Comparison of ENCODE assay signal across 8 cellular contexts in the genomic region with DNA sequence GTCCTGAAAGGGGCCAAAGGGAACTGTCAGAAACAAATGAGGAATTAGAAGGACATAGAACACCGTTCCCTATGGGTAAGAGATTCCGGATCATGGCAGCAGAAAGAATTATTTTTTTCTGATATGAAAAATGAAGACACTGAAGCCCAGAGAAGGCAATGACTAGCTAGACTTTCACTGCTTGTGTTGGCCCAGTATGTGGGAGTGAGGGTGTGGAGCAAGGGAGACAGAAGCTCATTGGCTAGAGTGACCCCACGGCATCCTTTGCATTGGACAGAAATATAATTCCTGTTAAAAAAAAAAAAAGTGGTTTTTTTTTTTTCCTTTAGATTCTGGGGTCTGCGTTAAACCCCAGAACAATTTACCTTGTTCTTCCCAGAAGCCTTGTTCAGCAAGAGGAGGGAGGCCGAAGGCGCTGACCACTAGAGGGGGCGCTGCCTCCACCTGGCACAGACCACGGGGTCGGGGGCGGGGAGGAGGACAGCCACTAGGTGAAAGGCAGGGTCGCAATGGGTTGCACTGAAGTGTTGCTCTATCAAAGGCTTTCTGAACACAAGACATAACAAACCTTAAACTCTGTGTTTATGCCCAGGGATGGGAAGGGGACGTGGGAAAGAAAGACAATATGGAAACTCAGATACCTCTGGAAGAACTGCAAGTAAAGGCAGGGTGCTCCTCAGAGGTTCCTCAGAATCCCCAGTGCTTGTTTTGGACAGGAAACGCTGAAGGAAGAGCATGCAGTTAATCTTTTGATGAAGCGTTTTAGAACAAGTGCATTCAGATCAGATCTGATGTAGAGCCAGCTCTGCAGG.
DNase-seq lines count a peak whose midpoint lies in the region; ATAC-seq and TF ChIP-seq lines count a peak whose summit lies in the region.

No MANE protein-coding gene starts in this region.

- TF ChIP-seq CTCF in adrenal gland (IDR thresholded peaks at IDR 0.05) (peak; percentile 28 to 56 (median 45)), tibial artery (IDR thresholded peaks at IDR 0.05) (peak; percentile 40 to 57)

- H3K4me1 ChIP-seq in adrenal gland (replicated peaks in 1 of 2) (no peaks in the 10 kb centered on the region), tibial artery (no peaks in the 10 kb centered on the region)

- no peaks in the 10 kb centered on the region for H3K36me3 Mint-ChIP-seq in immature natural killer cell

- H3K4me3 Mint-ChIP-seq in immature natural killer cell: no peak overlapping the region

- peak overlapping the region in 1 of 5 donors; percentile 45 for H3K27ac ChIP-seq in adrenal gland
- no peak overlapping the region for H3K27ac ChIP-seq in tibial artery

- DNase-seq in NCI-H748 (lab: John Stamatoyannopoulos, UW; ENCODE audit: unreplicated experiment): peak; percentile 55
- no peak for DNase-seq in NCI-H748 treated with DMSO at 0.1 percent for 48 hours (lab: John Stamatoyannopoulos, UW)
- peak; percentile 54 for DNase-seq in NCI-H128 (lab: John Stamatoyannopoulos, UW; ENCODE audit: unreplicated experiment)
- peak in 6 of 7 donors; percentile 30 to 59 (median 44) for DNase-seq in adrenal gland
- DNase-seq in kidney tubule cell (ENCODE audit: low spot score): peak; percentile 35
- peak in 1 of 2 donors; percentile 40 for DNase-seq in tibial artery
- no peak for DNase-seq in immature natural killer cell

- H3K27ac Mint-ChIP-seq in immature natural killer cell: no peak overlapping the region

- no peaks in the 10 kb centered on the region for H3K9me3 ChIP-seq in adrenal gland (replicated peaks in 1 of 3)
- H3K9me3 ChIP-seq in tibial artery: no peaks in the 10 kb centered on the region

- H3K27me3 ChIP-seq in adrenal gland (no peaks in the 10 kb centered on the region), tibial artery (peaks cover 0 to 5% of the 10 kb centered on the region in 2 donors)

- 20 to 23% (median 22%) methylated on average over 14 of the region's 14 CpGs for whole genome bisulfite sequencing in adrenal gland, 4 donors

- no peaks in the 10 kb centered on the region for H3K4me1 Mint-ChIP-seq in immature natural killer cell

- ATAC-seq in HG03196 (IDR thresholded peaks at IDR 0.05; ENCODE audit: unreplicated experiment): no peak

- no peak for TF ChIP-seq POLR2A in adrenal gland (IDR thresholded peaks at IDR 0.05)

- peaks cover 0 to 5% (median 3%) of the 10 kb centered on the region in 3 donors for H3K27me3 Mint-ChIP-seq in immature natural killer cell (ENCODE audit: low read depth in 3 of 3)

- H3K4me3 ChIP-seq in adrenal gland (no peak overlapping the region), tibial artery (no peak overlapping the region)

- intact Hi-C loops in adrenal gland (cut with DNase I): no loop called here
- intact Hi-C loops in tibial artery (cut with DNase I; ENCODE audit: low total_unique reads): loop anchor here (10.0 kb wide), 1 partner anchor 314 kb away; no protein-coding TSS in a partner anchor

- H3K36me3 ChIP-seq in adrenal gland (replicated peaks in 1 of 2) (no peaks in the 10 kb centered on the region), tibial artery (no peaks in the 10 kb centered on the region)

- peaks cover 0 to 3% (median 0%) of the 10 kb centered on the region in 6 donors for H3K9me3 Mint-ChIP-seq in immature natural killer cell

Comparison
In these comparisons a context has a peak if more than half of its experiments do, and no peak if none do; other contexts are left out.
1. DNase-seq: peak in NCI-H748 (single experiment), NCI-H128 (single experiment), adrenal gland (6 of 7) and kidney tubule cell (single experiment); none in NCI-H748 treated with DMSO at 0.1 percent for 48 hours (single experiment) and immature natural killer cell (0 of 3).